Comparison of ENCODE assay signal across 6 cellular contexts in the genomic region with DNA sequence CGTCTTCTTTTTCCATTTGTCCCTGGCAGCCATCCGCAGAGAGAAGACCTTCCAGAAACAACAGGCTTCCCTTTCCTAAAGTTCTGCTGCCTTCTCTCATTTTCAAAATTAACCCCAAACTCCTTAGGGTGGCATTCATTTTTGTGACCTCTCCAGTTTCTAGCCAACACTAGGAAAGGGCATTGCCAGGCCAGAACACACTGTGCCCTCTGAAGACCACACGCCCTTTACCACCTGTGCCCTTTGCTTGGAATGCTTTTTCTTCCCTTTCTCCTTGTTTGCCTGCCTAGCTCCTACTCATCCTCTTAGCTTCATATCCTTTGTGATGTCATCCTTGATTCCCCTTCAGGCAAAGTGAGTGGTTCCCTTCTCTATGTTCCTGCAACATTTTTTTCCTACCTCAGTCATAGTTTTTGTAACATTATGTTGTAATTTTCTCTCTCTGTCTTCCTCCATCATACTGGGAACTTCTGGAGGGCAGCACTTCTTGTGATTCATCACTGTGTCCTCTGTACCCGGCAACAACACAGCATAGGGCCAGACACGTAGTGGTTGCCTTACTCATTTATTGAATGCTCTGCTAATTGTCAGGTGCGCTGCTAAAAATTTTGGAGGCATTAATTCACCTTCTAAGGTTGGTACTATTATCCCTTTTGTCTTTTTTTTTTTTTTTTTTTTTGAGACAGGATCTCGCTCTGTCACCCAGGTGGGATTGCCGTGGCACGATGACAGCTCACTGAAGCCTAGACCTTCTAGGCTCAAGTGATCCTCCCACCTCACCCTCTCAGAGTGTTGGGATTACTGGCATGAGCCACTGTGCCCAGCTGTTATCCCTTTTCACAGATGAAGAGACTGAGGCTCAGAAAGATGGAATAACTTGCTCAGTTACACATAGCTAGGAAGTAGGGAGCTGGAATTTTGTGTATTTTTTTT. TPM values are rescaled to one million over a fixed set of nuclear protein-coding genes. Genes with fewer than 3 reads are reported as not detected.
A peak's percentile ranks its signal among the peaks of the same experiment; 100 is the strongest.
DNase-seq lines count a peak whose midpoint lies in the region; ATAC-seq and TF ChIP-seq lines count a peak whose summit lies in the region.

No MANE protein-coding gene starts in this region.

- DNase-seq in SK-N-SH (no peak), epithelial cell of prostate (ENCODE audit: low read depth, low spot score) (peak; percentile 96), spleen (no peak), NAMALWA (ENCODE audit: low spot score) (no peak)

- peaks cover 6 to 8% of the 10 kb centered on the region in 2 experiments; a peak in 2 of 4 replicates for H3K4me1 ChIP-seq in SK-N-SH (ENCODE audit: control insufficient read depth in 1 of 2, insufficient read depth in 2 of 2, low read depth in 1 of 2, low read length in 1 of 2)
- peaks cover 15 to 64% (median 33%) of the 10 kb centered on the region in 6 donors for H3K4me1 ChIP-seq in spleen

- H3K9me3 ChIP-seq in SK-N-SH (no peaks in the 10 kb centered on the region), spleen (no peaks in the 10 kb centered on the region)

- CTCF ChIA-PET in SK-N-SH (lab: Yijun Ruan, JAX): interaction anchor here (3.9 kb wide), 1 partner anchor 24 kb away, joined by 28 read pairs; no protein-coding TSS in a partner anchor

- H3K27ac ChIP-seq in SK-N-SH (ENCODE audit: low read depth in 2 of 2, low read length in 1 of 2): peak overlapping the region; percentile 66 to 83
- H3K27ac ChIP-seq in epithelial cell of prostate: peak overlapping the region; percentile 99
- peak overlapping the region; percentile 94 to 99 (median 98) for H3K27ac ChIP-seq in spleen

- no peak overlapping the region for H2AFZ ChIP-seq in SK-N-SH (ENCODE audit: low read depth)

- peaks cover 14% of the 10 kb centered on the region for H3F3A ChIP-seq in SK-N-SH (replicated peaks; ENCODE audit: insufficient read depth)

- TF ChIP-seq POLR2A in spleen (IDR thresholded peaks at IDR 0.05): no peak

- H3K4me3 ChIP-seq in SK-N-SH (ENCODE audit: low read depth in 2 of 2, low read length in 1 of 2) (peak overlapping the region; percentile 61 to 95), spleen (peak overlapping the region; percentile 57 to 80 (median 69))

- peaks cover 5% of the 10 kb centered on the region; the same call in 1 of the 2 replicates for H4K20me1 ChIP-seq in SK-N-SH (ENCODE audit: insufficient read depth)

- POLR2A ChIA-PET in SK-N-SH (lab: Yijun Ruan, JAX): interaction anchor here (1.2 to 2.9 kb wide), 10 partner anchors 11 to 353 kb away, joined by 3 to 43 read pairs (median 8); partner anchors contain the start of genes FUS, PRSS8, TGFB1I1 and VKORC1

- peak overlapping the region; percentile 98 for H3K4me2 ChIP-seq in SK-N-SH

- peaks cover 23 to 37% of the 10 kb centered on the region in 2 experiments for H3K36me3 ChIP-seq in SK-N-SH (replicated peaks in 1 of 2; ENCODE audit: control insufficient read depth in 1 of 2, insufficient read depth in 2 of 2, low read length in 1 of 2)
- peaks cover 6 to 50% (median 41%) of the 10 kb centered on the region in 6 donors for H3K36me3 ChIP-seq in spleen

- TF ChIP-seq CTCF in SK-N-SH (IDR thresholded peaks at IDR 0.05) (no peak), spleen (IDR thresholded peaks at IDR 0.05 in 8 of 11, conservative IDR thresholded peaks at IDR 0.05 in 3 of 11) (no peak)

- H3K9ac ChIP-seq in SK-N-SH: peak overlapping the region; percentile 87

- no peak for TF ChIP-seq RAD21 in SK-N-SH (IDR thresholded peaks at IDR 0.05; ENCODE audit: low read length)

- no peaks in the 10 kb centered on the region for H3K27me3 ChIP-seq in SK-N-SH (ENCODE audit: insufficient read depth)
- no peaks in the 10 kb centered on the region for H3K27me3 ChIP-seq in spleen (replicated peaks in 1 of 7)

- intact Hi-C loops in spleen (cut with DNase I; ENCODE audit: low total_unique reads): loop anchor here (2.0 kb wide), 1 partner anchor 62 kb away; the partner anchor contains the start of gene FUS

- 54% methylated on average over 9 of the region's 9 CpGs for WGBS in SK-N-SH (ENCODE audit: low lambda C conversion rate)
- 52 to 63% (median 53%) methylated on average over 9 of the region's 9 CpGs for WGBS in spleen, 5 donors

- no peak for TF ChIP-seq EP300 in SK-N-SH (IDR thresholded peaks at IDR 0.05; ENCODE audit: borderline replicate concordance in 1 of 2, low read depth in 1 of 2, low read length in 1 of 2)

- peaks cover 40% of the 10 kb centered on the region for H3K79me2 ChIP-seq in SK-N-SH (ENCODE audit: insufficient read depth)

- ATAC-seq in SK-N-SH treated with all-trans-retinoic acid at 6 μM for 48 hours: no peak; the same call in 2 of the 3 replicates
- ATAC-seq in HG03457 (IDR thresholded peaks at IDR 0.05; ENCODE audit: unreplicated experiment): no peak

- no peaks in the 10 kb centered on the region for H3K9me2 ChIP-seq in SK-N-SH

TF ChIP-seq in SK-N-SH, 30 proteins besides CTCF, POLR2A, EP300 and RAD21 (continues in another document):
- TF ChIP-seq ELF1 (IDR thresholded peaks at IDR 0.05): no peak
- no peak for TF ChIP-seq JUND (IDR thresholded peaks at IDR 0.05)
- TF ChIP-seq RCOR1 (IDR thresholded peaks at IDR 0.05; ENCODE audit: low read length): no peak
- no peak for TF ChIP-seq TAF1 (IDR thresholded peaks at IDR 0.05; ENCODE audit: borderline replicate concordance, low read depth, low read length)
- TF ChIP-seq TEAD4 (IDR thresholded peaks at IDR 0.05; ENCODE audit: borderline replicate concordance, insufficient read depth): no peak
- TF ChIP-seq GATA2 (CRISPR knock-in tag; IDR thresholded peaks at IDR 0.05): no peak
- TF ChIP-seq TCF12 (IDR thresholded peaks at IDR 0.05): no peak
- TF ChIP-seq, protein P1, sequence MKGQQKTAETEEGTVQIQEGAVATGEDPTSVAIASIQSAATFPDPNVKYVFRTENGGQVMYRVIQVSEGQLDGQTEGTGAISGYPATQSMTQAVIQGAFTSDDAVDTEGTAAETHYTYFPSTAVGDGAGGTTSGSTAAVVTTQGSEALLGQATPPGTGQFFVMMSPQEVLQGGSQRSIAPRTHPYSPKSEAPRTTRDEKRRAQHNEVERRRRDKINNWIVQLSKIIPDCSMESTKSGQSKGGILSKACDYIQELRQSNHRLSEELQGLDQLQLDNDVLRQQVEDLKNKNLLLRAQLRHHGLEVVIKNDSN (IDR thresholded peaks at IDR 0.05; ENCODE audit: borderline replicate concordance, low read depth): no peak
- TF ChIP-seq GABPA (IDR thresholded peaks at IDR 0.05; ENCODE audit: low read depth): no peak

TF ChIP-seq in SK-N-SH treated with all-trans-retinoic acid at 6 μM for 48 hours, 23 proteins besides CTCF, POLR2A, EP300 and RAD21 (continues in another document):
- TF ChIP-seq, protein P2, sequence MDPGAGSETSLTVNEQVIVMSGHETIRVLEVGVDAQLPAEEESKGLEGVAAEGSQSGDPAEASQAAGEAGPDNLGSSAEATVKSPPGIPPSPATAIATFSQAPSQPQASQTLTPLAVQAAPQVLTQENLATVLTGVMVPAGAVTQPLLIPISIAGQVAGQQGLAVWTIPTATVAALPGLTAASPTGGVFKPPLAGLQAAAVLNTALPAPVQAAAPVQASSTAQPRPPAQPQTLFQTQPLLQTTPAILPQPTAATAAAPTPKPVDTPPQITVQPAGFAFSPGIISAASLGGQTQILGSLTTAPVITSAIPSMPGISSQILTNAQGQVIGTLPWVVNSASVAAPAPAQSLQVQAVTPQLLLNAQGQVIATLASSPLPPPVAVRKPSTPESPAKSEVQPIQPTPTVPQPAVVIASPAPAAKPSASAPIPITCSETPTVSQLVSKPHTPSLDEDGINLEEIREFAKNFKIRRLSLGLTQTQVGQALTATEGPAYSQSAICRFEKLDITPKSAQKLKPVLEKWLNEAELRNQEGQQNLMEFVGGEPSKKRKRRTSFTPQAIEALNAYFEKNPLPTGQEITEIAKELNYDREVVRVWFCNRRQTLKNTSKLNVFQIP (CRISPR knock-in tag; IDR thresholded peaks at IDR 0.05; ENCODE audit: borderline replicate concordance, low read depth): no peak
- TF ChIP-seq PPARA (CRISPR knock-in tag; IDR thresholded peaks at IDR 0.05; ENCODE audit: borderline replicate concordance) (no peak), ESRRG (CRISPR knock-in tag; IDR thresholded peaks at IDR 0.05) (no peak), ZNF8 (CRISPR knock-in tag; IDR thresholded peaks at IDR 0.05) (no peak), BACH2 (CRISPR knock-in tag; IDR thresholded peaks at IDR 0.05; ENCODE audit: borderline replicate concordance) (no peak)

RNA-seq across cellular contexts. Expression of gene KAT8, which starts 1.0 kb away (rescaled TPM):
- polyA plus RNA-seq in SK-N-SH (2012; rRNA removed) (51.8 and 52.0 TPM in 2 replicates), spleen (10 to 100 TPM; 48.7 to 63.6 (median 56.5) TPM)
- 36.2 and 44.6 TPM in 2 replicates for polyA plus RNA-seq in SK-N-SH (2012; cell fraction: cytosol; rRNA removed)
- polyA plus RNA-seq in SK-N-SH (2012; cell fraction: nucleus; rRNA removed): 94.8 and 120 TPM in 2 replicates
- total RNA-seq in spleen: 10 to 100 TPM; 63.2 to 94.8 (median 85.2) TPM

RNA-seq across cellular contexts. Expression of gene BCKDK, which starts 10.3 kb away (rescaled TPM):
- polyA plus RNA-seq in SK-N-SH (2012; rRNA removed) (57.9 and 73.2 TPM in 2 replicates), spleen (10 to 100 TPM; 15.0 to 27.5 (median 17.4) TPM)
- 30.1 and 46.9 TPM in 2 replicates for polyA plus RNA-seq in SK-N-SH (2012; cell fraction: cytosol; rRNA removed)
- polyA plus RNA-seq in SK-N-SH (2012; cell fraction: nucleus; rRNA removed): 72.8 and 93.1 TPM in 2 replicates
- total RNA-seq in spleen: 10 to 100 TPM; 36.9 to 55.7 (median 40.2) TPM

RNA-seq across cellular contexts. Expression of gene PRSS8, which starts 17.0 kb away (rescaled TPM):
- polyA plus RNA-seq in SK-N-SH (2012; rRNA removed) (0.05 and 0.07 TPM in 2 replicates), spleen (under 1 TPM; 0.07 to 0.19 (median 0.15) TPM)
- 0.05 and 0.13 TPM in 2 replicates for polyA plus RNA-seq in SK-N-SH (2012; cell fraction: cytosol; rRNA removed)
- 0.11 and 0.14 TPM in 2 replicates for polyA plus RNA-seq in SK-N-SH (2012; cell fraction: nucleus; rRNA removed)
- total RNA-seq in spleen: not detected

RNA-seq across cellular contexts. Expression of gene VKORC1, which starts 23.9 kb away (rescaled TPM):
- polyA plus RNA-seq in SK-N-SH (2012; rRNA removed) (419 and 434 TPM in 2 replicates), spleen (10 to 100 TPM; 23.5 to 56.6 (median 55.1) TPM)
- 265 and 341 TPM in 2 replicates for polyA plus RNA-seq in SK-N-SH (2012; cell fraction: cytosol; rRNA removed)
- polyA plus RNA-seq in SK-N-SH (2012; cell fraction: nucleus; rRNA removed): 174 and 208 TPM in 2 replicates
- total RNA-seq in spleen: 10 to 100 TPM; 33.4 to 74.2 (median 48.2) TPM

RNA-seq across cellular contexts. Expression of gene PRSS53, which starts 29.7 kb away (rescaled TPM):
- polyA plus RNA-seq in SK-N-SH (2012; rRNA removed) (3.1 and 4.9 TPM in 2 replicates), spleen (1 to 10 TPM; 1.6 to 2.6 (median 1.9) TPM)
- polyA plus RNA-seq in SK-N-SH (2012; cell fraction: cytosol; rRNA removed): 0.23 and 0.45 TPM in 2 replicates
- polyA plus RNA-seq in SK-N-SH (2012; cell fraction: nucleus; rRNA removed): 37.4 and 41.9 TPM in 2 replicates
- total RNA-seq in spleen: 1 to 10 TPM; 2.3 to 6.0 (median 2.8) TPM
